Comparison of ENCODE assay signal across 18 cellular contexts in genomic region chr9:129828969-129829368, GRCh38. TPM values are rescaled to one million over a fixed set of nuclear protein-coding genes. Genes with fewer than 3 reads are reported as not detected.
DNase-seq lines count a peak whose midpoint lies in the region; ATAC-seq and TF ChIP-seq lines count a peak whose summit lies in the region.
"Had no signal": no experiment of that assay in that cellular context is flagged by ENCODE, and none has a peak within 500 bp of the region (broad histone marks: within the 10 kb centered on the region; RNA-seq: fewer than 3 reads in every experiment).

No MANE protein-coding gene starts in this region.

- H3K27ac Mint-ChIP-seq in activated T-cell treated with anti-CD3 and anti-CD28 coated beads, Interleukin-2, amount 50 U/mL, for 24 hours, result peak overlapping the region; percentile 77
- H3K27ac Mint-ChIP-seq in stimulated activated naive CD8-positive, alpha-beta T cell treated with anti-CD3 and anti-CD28 coated beads, Interleukin-15, Interleukin-2, amounts not matched to agents 100 ng/mL and 50 ng/mL, for 24 hours, result peak overlapping the region; percentile 50
- H3K27ac Mint-ChIP-seq in stimulated activated naive CD8-positive, alpha-beta T cell treated with anti-CD3 and anti-CD28 coated beads, Interleukin-15, amount 100 ng/mL, for 72 hours, result peak overlapping the region in 1 of 2 donors; percentile 28
- no peak overlapping the region for H3K27ac Mint-ChIP-seq in neural crest cell (ENCODE audit: unreplicated experiment)
- H3K27ac Mint-ChIP-seq in stimulated activated naive B cell treated with anti-CD40 and anti-IgM and Interleukin-4, amounts not matched to agents 10 μg/mL and 1 μg/mL and 100 μg/mL, for 72 hours, result peak overlapping the region; percentile 42
- no peak overlapping the region for H3K27ac Mint-ChIP-seq in activated CD8-positive, alpha-beta memory T cell treated with anti-CD3 and anti-CD28 coated beads, Interleukin-2, amount 10 ng/mL, durations not matched to agents 7 days and 5 days

- TF ChIP-seq CTCF in neural crest cell (conservative IDR thresholded peaks at IDR 0.05), result no peak

- no peaks in the 10 kb centered on the region for H3K9me3 Mint-ChIP-seq in activated T-cell treated with anti-CD3 and anti-CD28 coated beads, Interleukin-2, amount 50 U/mL, for 24 hours
- no peaks in the 10 kb centered on the region for H3K9me3 Mint-ChIP-seq in stimulated activated naive CD8-positive, alpha-beta T cell treated with anti-CD3 and anti-CD28 coated beads, Interleukin-15, Interleukin-2, amounts not matched to agents 100 ng/mL and 50 ng/mL, for 24 hours
- no peaks in the 10 kb centered on the region for H3K9me3 Mint-ChIP-seq in stimulated activated naive CD8-positive, alpha-beta T cell treated with anti-CD3 and anti-CD28 coated beads, Interleukin-15, amount 100 ng/mL, for 72 hours
- no peaks in the 10 kb centered on the region for H3K9me3 Mint-ChIP-seq in neural crest cell
- no peaks in the 10 kb centered on the region for H3K9me3 Mint-ChIP-seq in stimulated activated naive B cell treated with anti-CD40 and anti-IgM and Interleukin-4, amounts not matched to agents 10 μg/mL and 1 μg/mL and 100 μg/mL, for 72 hours
- no peaks in the 10 kb centered on the region for H3K9me3 Mint-ChIP-seq in activated CD8-positive, alpha-beta memory T cell treated with anti-CD3 and anti-CD28 coated beads, Interleukin-2, amount 10 ng/mL, durations not matched to agents 7 days and 5 days (ENCODE audit: low read depth)
- H3K9me3 Mint-ChIP-seq: CD4-positive, CD25-positive, alpha-beta regulatory T cell; CD8-positive, alpha-beta memory T cell had no signal

- CTCF ChIA-PET in activated CD8-positive, alpha-beta memory T cell treated with anti-CD3 and anti-CD28 coated beads, Interleukin-2, amount 10 ng/mL, durations not matched to agents 7 days and 5 days (lab: Charles Lee), result no interaction called here

- H3K27me3 Mint-ChIP-seq in activated T-cell treated with anti-CD3 and anti-CD28 coated beads, Interleukin-2, amount 50 U/mL, for 24 hours, result no peaks in the 10 kb centered on the region
- no peaks in the 10 kb centered on the region for H3K27me3 Mint-ChIP-seq in stimulated activated naive CD8-positive, alpha-beta T cell treated with anti-CD3 and anti-CD28 coated beads, Interleukin-15, Interleukin-2, amounts not matched to agents 100 ng/mL and 50 ng/mL, for 24 hours
- H3K27me3 Mint-ChIP-seq in stimulated activated naive CD8-positive, alpha-beta T cell treated with anti-CD3 and anti-CD28 coated beads, Interleukin-15, amount 100 ng/mL, for 72 hours, result no peaks in the 10 kb centered on the region
- no peaks in the 10 kb centered on the region for H3K27me3 Mint-ChIP-seq in neural crest cell (ENCODE audit: low read depth)
- H3K27me3 Mint-ChIP-seq in stimulated activated naive B cell treated with anti-CD40 and anti-IgM and Interleukin-4, amounts not matched to agents 10 μg/mL and 1 μg/mL and 100 μg/mL, for 72 hours, result no peaks in the 10 kb centered on the region
- H3K27me3 Mint-ChIP-seq in activated CD8-positive, alpha-beta memory T cell treated with anti-CD3 and anti-CD28 coated beads, Interleukin-2, amount 10 ng/mL, durations not matched to agents 7 days and 5 days, result no peaks in the 10 kb centered on the region
- H3K27me3 Mint-ChIP-seq: CD4-positive, CD25-positive, alpha-beta regulatory T cell; CD8-positive, alpha-beta memory T cell had no signal

- ATAC-seq in stimulated activated naive CD8-positive, alpha-beta T cell treated with anti-CD3 and anti-CD28 coated beads, Interleukin-15, amount 100 ng/mL, for 72 hours, result no peak
- no peak for ATAC-seq in stimulated activated naive B cell treated with anti-CD40 and anti-IgM and Interleukin-4, amounts not matched to agents 10 μg/mL and 1 μg/mL and 100 μg/mL, for 72 hours (replicated peaks)
- ATAC-seq in activated CD8-positive, alpha-beta memory T cell treated with anti-CD3 and anti-CD28 coated beads, Interleukin-2, amount 10 ng/mL, durations not matched to agents 7 days and 5 days, result no peak
- ATAC-seq: GM12878 had no signal

- H3K36me3 Mint-ChIP-seq in activated T-cell treated with anti-CD3 and anti-CD28 coated beads, Interleukin-2, amount 50 U/mL, for 24 hours (ENCODE audit: low read depth), result peaks cover 77% of the 10 kb centered on the region
- H3K36me3 Mint-ChIP-seq in stimulated activated naive CD8-positive, alpha-beta T cell treated with anti-CD3 and anti-CD28 coated beads, Interleukin-15, Interleukin-2, amounts not matched to agents 100 ng/mL and 50 ng/mL, for 24 hours (ENCODE audit: low read depth), result peaks cover 57% of the 10 kb centered on the region
- no peaks in the 10 kb centered on the region for H3K36me3 Mint-ChIP-seq in neural crest cell (ENCODE audit: low read depth)
- peaks cover 16 to 24% of the 10 kb centered on the region in 2 donors for H3K36me3 Mint-ChIP-seq in stimulated activated naive B cell treated with anti-CD40 and anti-IgM and Interleukin-4, amounts not matched to agents 10 μg/mL and 1 μg/mL and 100 μg/mL, for 72 hours
- peaks cover 38% of the 10 kb centered on the region for H3K36me3 Mint-ChIP-seq in activated CD8-positive, alpha-beta memory T cell treated with anti-CD3 and anti-CD28 coated beads, Interleukin-2, amount 10 ng/mL, durations not matched to agents 7 days and 5 days

- peaks cover 15% of the 10 kb centered on the region for H3K4me1 Mint-ChIP-seq in activated T-cell treated with anti-CD3 and anti-CD28 coated beads, Interleukin-2, amount 50 U/mL, for 24 hours (ENCODE audit: low read depth)
- peaks cover 9% of the 10 kb centered on the region for H3K4me1 Mint-ChIP-seq in stimulated activated naive CD8-positive, alpha-beta T cell treated with anti-CD3 and anti-CD28 coated beads, Interleukin-15, Interleukin-2, amounts not matched to agents 100 ng/mL and 50 ng/mL, for 24 hours (ENCODE audit: low read depth)
- peaks cover 10% of the 10 kb centered on the region for H3K4me1 Mint-ChIP-seq in stimulated activated naive CD8-positive, alpha-beta T cell treated with anti-CD3 and anti-CD28 coated beads, Interleukin-15, amount 100 ng/mL, for 72 hours
- H3K4me1 Mint-ChIP-seq in neural crest cell, result peaks cover 3% of the 10 kb centered on the region
- H3K4me1 Mint-ChIP-seq in stimulated activated naive B cell treated with anti-CD40 and anti-IgM and Interleukin-4, amounts not matched to agents 10 μg/mL and 1 μg/mL and 100 μg/mL, for 72 hours, result peaks cover 4 to 9% of the 10 kb centered on the region in 2 donors
- H3K4me1 Mint-ChIP-seq in activated CD8-positive, alpha-beta memory T cell treated with anti-CD3 and anti-CD28 coated beads, Interleukin-2, amount 10 ng/mL, durations not matched to agents 7 days and 5 days, result peaks cover 16% of the 10 kb centered on the region

- no peak for DNase-seq in activated T-cell treated with anti-CD3 and anti-CD28 coated beads, Interleukin-2, amount 50 U/mL, for 24 hours
- DNase-seq in activated T-cell treated with anti-CD3 and anti-CD28 coated beads, Interleukin-2, amount 50 U/mL, for 48 hours, result no peak
- DNase-seq in stimulated activated naive CD8-positive, alpha-beta T cell treated with anti-CD3 and anti-CD28 coated beads, Interleukin-15, amount 100 ng/mL, for 72 hours, result no peak
- no peak for DNase-seq in neural crest cell (ENCODE audit: low read depth, low spot score)
- no peak for DNase-seq in stimulated activated naive B cell treated with anti-CD40 and anti-IgM and Interleukin-4, amounts not matched to agents 10 μg/mL and 1 μg/mL and 100 μg/mL, for 72 hours
- DNase-seq in C1 segment of cervical spinal cord (lab: John Stamatoyannopoulos, UW), result no peak
- no peak for DNase-seq in activated CD8-positive, alpha-beta memory T cell treated with anti-CD3 and anti-CD28 coated beads, Interleukin-2, amount 10 ng/mL, durations not matched to agents 7 days and 5 days
- DNase-seq: CD4-positive, CD25-positive, alpha-beta regulatory T cell; CD8-positive, alpha-beta memory T cell; DMS 273 treated with DMSO at 0.1 percent for 48 hours; DMS79; EL; GDM1; GM23248; H7; HCEC 1CT had no signal

- no peak overlapping the region for H3K4me3 Mint-ChIP-seq in activated T-cell treated with anti-CD3 and anti-CD28 coated beads, Interleukin-2, amount 50 U/mL, for 24 hours
- no peak overlapping the region for H3K4me3 Mint-ChIP-seq in stimulated activated naive CD8-positive, alpha-beta T cell treated with anti-CD3 and anti-CD28 coated beads, Interleukin-15, Interleukin-2, amounts not matched to agents 100 ng/mL and 50 ng/mL, for 24 hours
- no peak overlapping the region for H3K4me3 Mint-ChIP-seq in stimulated activated naive CD8-positive, alpha-beta T cell treated with anti-CD3 and anti-CD28 coated beads, Interleukin-15, amount 100 ng/mL, for 72 hours
- H3K4me3 Mint-ChIP-seq in neural crest cell, result peak overlapping the region; percentile 51
- H3K4me3 Mint-ChIP-seq in stimulated activated naive B cell treated with anti-CD40 and anti-IgM and Interleukin-4, amounts not matched to agents 10 μg/mL and 1 μg/mL and 100 μg/mL, for 72 hours, result no peak overlapping the region
- H3K4me3 Mint-ChIP-seq in activated CD8-positive, alpha-beta memory T cell treated with anti-CD3 and anti-CD28 coated beads, Interleukin-2, amount 10 ng/mL, durations not matched to agents 7 days and 5 days, result no peak overlapping the region

RNA-seq across cellular contexts. Expression of gene TOR1A, which starts 5.0 kb away (rescaled TPM):
- total RNA-seq in neural crest cell, result 36.9 and 40.5 TPM in 2 replicates
- 10 to 100 TPM; 56.1 to 69.6 TPM for total RNA-seq in activated CD8-positive, alpha-beta memory T cell treated with anti-CD3 and anti-CD28 coated beads, Interleukin-2, amount 10 ng/mL, durations not matched to agents 7 days and 5 days

RNA-seq across cellular contexts. Expression of gene C9orf78, which starts 6.1 kb away (rescaled TPM):
- total RNA-seq in neural crest cell, result 32.7 and 34.6 TPM in 2 replicates
- total RNA-seq in activated CD8-positive, alpha-beta memory T cell treated with anti-CD3 and anti-CD28 coated beads, Interleukin-2, amount 10 ng/mL, durations not matched to agents 7 days and 5 days, result 10 to 100 TPM; 77.7 to 90.2 TPM

RNA-seq across cellular contexts. Expression of gene USP20, which starts 6.3 kb away (rescaled TPM):
- total RNA-seq in neural crest cell, result 31.1 and 35.9 TPM in 2 replicates
- 100 to 1,000 TPM; 114 to 155 TPM for total RNA-seq in activated CD8-positive, alpha-beta memory T cell treated with anti-CD3 and anti-CD28 coated beads, Interleukin-2, amount 10 ng/mL, durations not matched to agents 7 days and 5 days

RNA-seq across cellular contexts. Expression of gene TOR1B, which starts 26.0 kb away (rescaled TPM):
- total RNA-seq in neural crest cell, result 16.6 and 18.0 TPM in 2 replicates
- 10 to 100 TPM; 30.1 to 31.5 TPM for total RNA-seq in activated CD8-positive, alpha-beta memory T cell treated with anti-CD3 and anti-CD28 coated beads, Interleukin-2, amount 10 ng/mL, durations not matched to agents 7 days and 5 days

Comparison
In these comparisons a context has a peak if more than half of its experiments do, and no peak if none do; other contexts are left out.
1. H3K27ac Mint-ChIP-seq: peak in activated T-cell treated with anti-CD3 and anti-CD28 coated beads, Interleukin-2, amount 50 U/mL, for 24 hours (single experiment), stimulated activated naive CD8-positive, alpha-beta T cell treated with anti-CD3 and anti-CD28 coated beads, Interleukin-15, Interleukin-2, amounts not matched to agents 100 ng/mL and 50 ng/mL, for 24 hours (single experiment) and stimulated activated naive B cell treated with anti-CD40 and anti-IgM and Interleukin-4, amounts not matched to agents 10 μg/mL and 1 μg/mL and 100 μg/mL, for 72 hours (single experiment); none in neural crest cell (single experiment) and activated CD8-positive, alpha-beta memory T cell treated with anti-CD3 and anti-CD28 coated beads, Interleukin-2, amount 10 ng/mL, durations not matched to agents 7 days and 5 days (single experiment).